In the genomic region with DNA sequence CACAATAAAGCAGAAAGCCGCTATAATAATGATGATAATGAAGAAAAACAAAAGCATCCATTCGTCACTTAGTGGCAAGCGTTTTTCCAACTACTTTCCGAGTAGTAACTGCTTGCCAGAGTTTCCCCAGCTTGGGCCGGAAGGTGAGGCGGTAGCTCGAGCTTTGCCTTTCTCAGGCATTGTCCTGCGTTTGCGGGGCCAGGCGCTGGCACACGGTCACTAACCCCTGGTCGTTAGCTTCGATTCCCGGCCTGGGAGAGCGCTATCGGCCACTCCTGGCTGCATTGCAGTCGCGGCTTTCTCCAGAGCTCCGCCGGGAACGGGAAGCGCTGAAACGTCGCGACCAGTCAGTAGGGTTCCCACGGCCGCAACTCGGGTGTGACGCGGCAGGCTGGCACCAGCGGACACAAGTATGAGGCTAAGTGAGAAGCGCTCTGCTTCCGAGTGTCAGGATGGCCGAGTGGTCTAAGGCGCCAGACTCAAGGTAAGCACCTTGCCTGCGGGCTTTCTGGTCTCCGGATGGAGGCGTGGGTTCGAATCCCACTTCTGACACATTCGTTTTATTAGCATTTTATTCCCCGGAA, we compare ENCODE assay signal across 9 cellular contexts. TPM values are rescaled to one million over a fixed set of nuclear protein-coding genes. Genes with fewer than 3 reads are reported as not detected.
DNase-seq lines count a peak whose midpoint lies in the region; ATAC-seq, FAIRE-seq and TF ChIP-seq lines count a peak whose summit lies in the region.
"Had no signal": no experiment of that assay in that cellular context is flagged by ENCODE, and none has a peak within 500 bp of the region (broad histone marks: within the 10 kb centered on the region; RNA-seq: fewer than 3 reads in every experiment).

No MANE protein-coding gene starts in this region.

- peak; percentile 32; the same call in 1 of the 2 replicates for TF ChIP-seq RAD21 in HepG2 (CRISPR knock-in tag; IDR thresholded peaks at IDR 0.05)

- peak overlapping the region; percentile 96 for H3K4me2 ChIP-seq in HepG2 (ENCODE audit: low read depth, low read length)

- in situ Hi-C loops in HepG2 (cut with HindIII; ENCODE audit: extremely low pct_ligation_motif_present, low pct_unique_long_range_greater_than_20kb), result no loop called here

- H3K36me3 ChIP-seq in BE2C (no peaks in the 10 kb centered on the region), HepG2 (replicated peaks in 1 of 2; ENCODE audit: control insufficient read depth in 1 of 2, insufficient read depth in 2 of 2, low read length in 2 of 2) (no peaks in the 10 kb centered on the region)

- no peaks in the 10 kb centered on the region for H3K4me1 ChIP-seq in BE2C
- peaks cover 9% of the 10 kb centered on the region for H3K4me1 ChIP-seq in HepG2 (ENCODE audit: insufficient read depth, low read length)

- TSS peak; percentile 74 for BruUV-seq in HepG2 (replicated peaks; lab: Mats Ljungman, UMichigan)

- H3K79me2 ChIP-seq in HepG2 (ENCODE audit: insufficient read depth, low read length), result no peaks in the 10 kb centered on the region

- intact Hi-C loops in HepG2 (cut with micrococcal nuclease; ENCODE audit: unreplicated experiment), result loop anchor here (1.0 to 2.0 kb wide), 4 partner anchors 10 to 49 kb away; a partner anchor contains a TSS

- H3K4me3 ChIP-seq in BE2C (ENCODE audit: low read depth, low read length), result peak overlapping the region; percentile 96
- H3K4me3 ChIP-seq in HepG2 (replicated peaks in 1 of 3; ENCODE audit: insufficient read depth in 1 of 3, low read depth in 2 of 3, low read length in 3 of 3), result peak overlapping the region; percentile 60 to 87 (median 85)

- H3K9me3 ChIP-seq in BE2C (no peaks in the 10 kb centered on the region), HepG2 (ENCODE audit: low read length) (no peaks in the 10 kb centered on the region)

- H3K9me3 Mint-ChIP-seq in activated CD4-positive, alpha-beta T cell treated with anti-CD3 and anti-CD28 coated beads, Interleukin-2, amount 10 ng/mL, durations not matched to agents 7 days and 5 days, result no peaks in the 10 kb centered on the region

- DNase-seq in BE2C (peak; percentile 95), NCI-H526 (lab: John Stamatoyannopoulos, UW) (peak; percentile 88 to 92), dedifferentiated amniotic fluid mesenchymal stem cell (ENCODE audit: extremely low spot score) (peak; percentile 95), HepG2 (ENCODE audit: low spot score) (peak; percentile 92)
- peak; percentile 86 for DNase-seq in activated CD4-positive, alpha-beta T cell treated with anti-CD3 and anti-CD28 coated beads, Interleukin-2, amount 10 ng/mL, durations not matched to agents 7 days and 5 days
- DNase-seq in stimulated activated CD4-positive, alpha-beta T cell treated with anti-CD3 and anti-CD28 coated beads, Interleukin-2, amount 100 ng/mL, for 48 hours, result peak; percentile 99

- peak overlapping the region; percentile 89 for H3K4me3 Mint-ChIP-seq in activated CD4-positive, alpha-beta T cell treated with anti-CD3 and anti-CD28 coated beads, Interleukin-2, amount 10 ng/mL, durations not matched to agents 7 days and 5 days

- no peaks in the 10 kb centered on the region for H4K20me1 ChIP-seq in HepG2 (ENCODE audit: insufficient read depth, low read length)

- H3K27me3 ChIP-seq in BE2C (no peaks in the 10 kb centered on the region), HepG2 (ENCODE audit: control insufficient read depth in 1 of 2, insufficient read depth in 2 of 2, low read length in 2 of 2) (no peaks in the 10 kb centered on the region; a peak in 1 of 5 replicates)

- H3K4me1 Mint-ChIP-seq in activated CD4-positive, alpha-beta T cell treated with anti-CD3 and anti-CD28 coated beads, Interleukin-2, amount 10 ng/mL, durations not matched to agents 7 days and 5 days, result peaks cover 24% of the 10 kb centered on the region

- peak; percentile 78 for ATAC-seq in GM19328 (IDR thresholded peaks at IDR 0.05; ENCODE audit: unreplicated experiment)
- ATAC-seq in HG03469 (IDR thresholded peaks at IDR 0.05; ENCODE audit: unreplicated experiment), result peak; percentile 64
- ATAC-seq in HepG2, result peak; percentile 92

- peak overlapping the region; percentile 95 for H3K27ac ChIP-seq in HepG2 (ENCODE audit: extremely low read length, insufficient read depth, low read length)

- peak; percentile 28 to 72; a peak in 3 of 4 replicates for TF ChIP-seq POLR2A in HepG2 (IDR thresholded peaks at IDR 0.05; ENCODE audit: insufficient read depth in 1 of 2, low read depth in 2 of 2, low read length in 2 of 2)

- no peak; a peak in 1 of 4 replicates for TF ChIP-seq EP300 in HepG2 (IDR thresholded peaks at IDR 0.05; ENCODE audit: low read depth in 2 of 2, low read length in 2 of 2)
- no peak for TF ChIP-seq EP300 in HepG2 (CRISPR knock-in tag; IDR thresholded peaks at IDR 0.05; ENCODE audit: borderline replicate concordance)

- H3K27ac Mint-ChIP-seq in activated CD4-positive, alpha-beta T cell treated with anti-CD3 and anti-CD28 coated beads, Interleukin-2, amount 10 ng/mL, durations not matched to agents 7 days and 5 days, result peak overlapping the region; percentile 92

- no peaks in the 10 kb centered on the region for H3K36me3 Mint-ChIP-seq in activated CD4-positive, alpha-beta T cell treated with anti-CD3 and anti-CD28 coated beads, Interleukin-2, amount 10 ng/mL, durations not matched to agents 7 days and 5 days (ENCODE audit: low read depth)

- H3K27me3 Mint-ChIP-seq in activated CD4-positive, alpha-beta T cell treated with anti-CD3 and anti-CD28 coated beads, Interleukin-2, amount 10 ng/mL, durations not matched to agents 7 days and 5 days, result peaks cover 18% of the 10 kb centered on the region

- peak; percentile 8; the same call in 1 of the 2 replicates for TF ChIP-seq CTCF in BE2C (IDR thresholded peaks at IDR 0.05; ENCODE audit: low read depth, low read length)
- TF ChIP-seq CTCF in HepG2 (CRISPR knock-in tag; IDR thresholded peaks at IDR 0.05), result peak; percentile 26; the same call in 1 of the 2 replicates

- H2AFZ ChIP-seq in HepG2 (ENCODE audit: low read length), result peak overlapping the region; percentile 88

- peak; percentile 63 for FAIRE-seq in HepG2 (lab: Jason Lieb, UNC)
- FAIRE-seq: colon had no signal

- CTCF ChIA-PET in activated CD4-positive, alpha-beta T cell treated with anti-CD3 and anti-CD28 coated beads, Interleukin-2, amount 10 ng/mL, durations not matched to agents 7 days and 5 days (lab: Charles Lee), result interaction anchor here (1.0 to 2.8 kb wide), 8 partner anchors 8 to 48 kb away, joined by 3 to 11 read pairs (median 6); a partner anchor contains a TSS
- CTCF ChIA-PET in HepG2 (lab: Yijun Ruan, JAX; ENCODE audit: low intra/inter-chr PET ratio, low total read pairs), result interaction anchor here (1.6 kb wide), 1 partner anchor 15 kb away, joined by 3 read pairs; a partner anchor contains a TSS

- POLR2A ChIA-PET in activated CD4-positive, alpha-beta T cell treated with anti-CD3 and anti-CD28 coated beads, Interleukin-2, amount 10 ng/mL, durations not matched to agents 7 days and 5 days (lab: Charles Lee), result interaction anchor here (0.5 kb wide), 1 partner anchor 51 kb away, joined by 4 read pairs; no protein-coding TSS in a partner anchor
- POLR2A ChIA-PET in HepG2 (lab: Yijun Ruan, JAX), result interaction anchor here (0.8 to 3.3 kb wide), 6 partner anchors 9 to 47 kb away, joined by 3 to 44 read pairs (median 20); a partner anchor contains a TSS

- peak overlapping the region; percentile 89 for H3K9ac ChIP-seq in HepG2 (ENCODE audit: insufficient read depth, low read depth, low read length)

- WGBS in HepG2 (ENCODE audit: low lambda C conversion rate), result 0% methylated on average over 15 of the region's 41 CpGs

RNA-seq across cellular contexts. Expression of a gene that starts 14.6 kb away (rescaled TPM):
- 68.6 TPM for polyA plus RNA-seq in BE2C (2012; ENCODE audit: insufficient read depth, insufficient read length, low read depth)
- total RNA-seq in activated CD4-positive, alpha-beta T cell treated with anti-CD3 and anti-CD28 coated beads, Interleukin-2, amount 10 ng/mL, durations not matched to agents 7 days and 5 days, result 10 to 100 TPM; 55.5 to 57.6 TPM
- total RNA-seq in HepG2 (2016; rRNA removed; fragmentation: Illumina TruSeq; extraction: Trizol), result 6.2 and 27.3 TPM in 2 replicates
- 6.1 and 6.8 TPM in 2 replicates for total RNA-seq in HepG2 (2016; cell fraction: cytosol; rRNA removed; fragmentation: Illumina TruSeq; extraction: Trizol; ENCODE audit: low read depth)
- total RNA-seq in HepG2 (2016; cell fraction: insoluble cytoplasmic fraction; rRNA removed; fragmentation: Illumina TruSeq; extraction: Trizol), result 6.3 and 26.1 TPM in 2 replicates
- 6.5 and 7.6 TPM in 2 replicates for total RNA-seq in HepG2 (2016; cell fraction: membrane; rRNA removed; fragmentation: Illumina TruSeq; extraction: Trizol)
- total RNA-seq in HepG2 (2016; cell fraction: nucleus; rRNA removed; fragmentation: Illumina TruSeq; extraction: Trizol), result 39.9 and 46.9 TPM in 2 replicates
- 45.8 and 56.0 TPM in 2 replicates for polyA plus RNA-seq in HepG2 (2011; rRNA removed)
- polyA plus RNA-seq in HepG2 (2011; cell fraction: cytosol; rRNA removed), result 11.1 and 18.9 TPM in 2 replicates
- 493 and 513 TPM in 2 replicates for polyA plus RNA-seq in HepG2 (2011; cell fraction: nucleus; rRNA removed)
- 24.8 and 36.0 TPM in 2 replicates for polyA plus RNA-seq in HepG2 (2012)
- 4.2 and 5.0 TPM in 2 replicates for polyA plus RNA-seq in HepG2 (2016; cell fraction: cytosol; fragmentation: Illumina TruSeq; extraction: Trizol; ENCODE audit: low read depth)
- polyA plus RNA-seq in HepG2 (2016; cell fraction: insoluble cytoplasmic fraction; fragmentation: Illumina TruSeq; extraction: Trizol; ENCODE audit: low read depth), result 6.8 and 9.0 TPM in 2 replicates
- polyA plus RNA-seq in HepG2 (2016; cell fraction: membrane; fragmentation: Illumina TruSeq; extraction: Trizol; ENCODE audit: low read depth), result 6.7 and 6.9 TPM in 2 replicates
- 133 and 150 TPM in 2 replicates for polyA plus RNA-seq in HepG2 (2016; cell fraction: nucleus; fragmentation: Illumina TruSeq; extraction: Trizol; ENCODE audit: insufficient read depth, low read depth)
- polyA minus RNA-seq in HepG2 (2011; rRNA and poly(A)+ RNA removed; ENCODE audit: low replicate concordance), result 15.3 and 41.9 TPM in 2 replicates
- polyA minus RNA-seq in HepG2 (2011; cell fraction: cytosol; rRNA and poly(A)+ RNA removed), result 3.1 and 3.3 TPM in 2 replicates
- 33.8 and 34.6 TPM in 2 replicates for polyA minus RNA-seq in HepG2 (2011; cell fraction: nucleus; rRNA and poly(A)+ RNA removed)

RNA-seq across cellular contexts. Expression of a gene that starts 32.5 kb away (rescaled TPM):
- polyA plus RNA-seq in BE2C (2012; ENCODE audit: insufficient read depth, insufficient read length, low read depth), result 4.1 TPM
- total RNA-seq in activated CD4-positive, alpha-beta T cell treated with anti-CD3 and anti-CD28 coated beads, Interleukin-2, amount 10 ng/mL, durations not matched to agents 7 days and 5 days, result 1 to 10 TPM; 4.1 to 5.1 TPM
- total RNA-seq in HepG2 (2016; rRNA removed; fragmentation: Illumina TruSeq; extraction: Trizol), result 7.4 and 7.9 TPM in 2 replicates
- 0.81 and 1.5 TPM in 2 replicates for total RNA-seq in HepG2 (2016; cell fraction: cytosol; rRNA removed; fragmentation: Illumina TruSeq; extraction: Trizol; ENCODE audit: low read depth)
- total RNA-seq in HepG2 (2016; cell fraction: insoluble cytoplasmic fraction; rRNA removed; fragmentation: Illumina TruSeq; extraction: Trizol), result 7.9 and 8.9 TPM in 2 replicates
- total RNA-seq in HepG2 (2016; cell fraction: membrane; rRNA removed; fragmentation: Illumina TruSeq; extraction: Trizol), result 1.8 and 2.9 TPM in 2 replicates
- 9.1 and 10.5 TPM in 2 replicates for total RNA-seq in HepG2 (2016; cell fraction: nucleus; rRNA removed; fragmentation: Illumina TruSeq; extraction: Trizol)
- polyA plus RNA-seq in HepG2 (2011; rRNA removed), result 6.0 and 6.8 TPM in 2 replicates
- polyA plus RNA-seq in HepG2 (2011; cell fraction: cytosol; rRNA removed), result 3.2 and 3.4 TPM in 2 replicates
- 14.7 and 16.8 TPM in 2 replicates for polyA plus RNA-seq in HepG2 (2011; cell fraction: nucleus; rRNA removed)
- polyA plus RNA-seq in HepG2 (2012), result 2.7 and 3.3 TPM in 2 replicates
- 0.41 and 0.51 TPM in 2 replicates for polyA plus RNA-seq in HepG2 (2016; cell fraction: cytosol; fragmentation: Illumina TruSeq; extraction: Trizol; ENCODE audit: low read depth)
- polyA plus RNA-seq in HepG2 (2016; cell fraction: insoluble cytoplasmic fraction; fragmentation: Illumina TruSeq; extraction: Trizol; ENCODE audit: low read depth), result 6.0 and 6.6 TPM in 2 replicates
- 1.1 and 1.2 TPM in 2 replicates for polyA plus RNA-seq in HepG2 (2016; cell fraction: membrane; fragmentation: Illumina TruSeq; extraction: Trizol; ENCODE audit: low read depth)
- 16.5 and 19.0 TPM in 2 replicates for polyA plus RNA-seq in HepG2 (2016; cell fraction: nucleus; fragmentation: Illumina TruSeq; extraction: Trizol; ENCODE audit: insufficient read depth, low read depth)
- polyA minus RNA-seq in HepG2 (2011; rRNA and poly(A)+ RNA removed; ENCODE audit: low replicate concordance), result 4.2 and 10.7 TPM in 2 replicates
- 1.8 and 3.4 TPM in 2 replicates for polyA minus RNA-seq in HepG2 (2011; cell fraction: cytosol; rRNA and poly(A)+ RNA removed)
- 6.8 and 8.1 TPM in 2 replicates for polyA minus RNA-seq in HepG2 (2011; cell fraction: nucleus; rRNA and poly(A)+ RNA removed)

RNA-seq across cellular contexts. Expression of a gene that starts 35.5 kb away (rescaled TPM):
- 26.8 TPM for polyA plus RNA-seq in BE2C (2012; ENCODE audit: insufficient read depth, insufficient read length, low read depth)
- 10 to 100 TPM; 46.5 to 56.9 TPM for total RNA-seq in activated CD4-positive, alpha-beta T cell treated with anti-CD3 and anti-CD28 coated beads, Interleukin-2, amount 10 ng/mL, durations not matched to agents 7 days and 5 days
- 16.8 and 17.2 TPM in 2 replicates for total RNA-seq in HepG2 (2016; rRNA removed; fragmentation: Illumina TruSeq; extraction: Trizol)
- total RNA-seq in HepG2 (2016; cell fraction: cytosol; rRNA removed; fragmentation: Illumina TruSeq; extraction: Trizol; ENCODE audit: low read depth), result 3.1 and 4.0 TPM in 2 replicates
- total RNA-seq in HepG2 (2016; cell fraction: insoluble cytoplasmic fraction; rRNA removed; fragmentation: Illumina TruSeq; extraction: Trizol), result 14.8 and 16.9 TPM in 2 replicates
- 10.2 and 12.7 TPM in 2 replicates for total RNA-seq in HepG2 (2016; cell fraction: membrane; rRNA removed; fragmentation: Illumina TruSeq; extraction: Trizol)
- 9.1 and 12.7 TPM in 2 replicates for total RNA-seq in HepG2 (2016; cell fraction: nucleus; rRNA removed; fragmentation: Illumina TruSeq; extraction: Trizol)
- 22.9 and 25.1 TPM in 2 replicates for polyA plus RNA-seq in HepG2 (2011; rRNA removed)
- polyA plus RNA-seq in HepG2 (2011; cell fraction: cytosol; rRNA removed), result 24.3 and 29.1 TPM in 2 replicates
- 35.0 and 36.6 TPM in 2 replicates for polyA plus RNA-seq in HepG2 (2011; cell fraction: nucleus; rRNA removed)
- 9.7 and 13.0 TPM in 2 replicates for polyA plus RNA-seq in HepG2 (2012)
- 1.9 and 2.9 TPM in 2 replicates for polyA plus RNA-seq in HepG2 (2016; cell fraction: cytosol; fragmentation: Illumina TruSeq; extraction: Trizol; ENCODE audit: low read depth)
- 14.5 TPM in 2 replicates for polyA plus RNA-seq in HepG2 (2016; cell fraction: insoluble cytoplasmic fraction; fragmentation: Illumina TruSeq; extraction: Trizol; ENCODE audit: low read depth)
- polyA plus RNA-seq in HepG2 (2016; cell fraction: membrane; fragmentation: Illumina TruSeq; extraction: Trizol; ENCODE audit: low read depth), result 6.4 and 6.5 TPM in 2 replicates
- polyA plus RNA-seq in HepG2 (2016; cell fraction: nucleus; fragmentation: Illumina TruSeq; extraction: Trizol; ENCODE audit: insufficient read depth, low read depth), result 14.3 and 15.1 TPM in 2 replicates
- 49.0 and 55.7 TPM in 2 replicates for polyA minus RNA-seq in HepG2 (2011; rRNA and poly(A)+ RNA removed; ENCODE audit: low replicate concordance)
- 15.0 and 15.7 TPM in 2 replicates for polyA minus RNA-seq in HepG2 (2011; cell fraction: cytosol; rRNA and poly(A)+ RNA removed)
- 22.0 and 24.1 TPM in 2 replicates for polyA minus RNA-seq in HepG2 (2011; cell fraction: nucleus; rRNA and poly(A)+ RNA removed)

RNA-seq across cellular contexts. Expression of a gene that starts 47.8 kb away (rescaled TPM):
- polyA plus RNA-seq in BE2C (2012; ENCODE audit: insufficient read depth, insufficient read length, low read depth), result 76.4 TPM
- 10 to 100 TPM; 29.7 to 32.7 TPM for total RNA-seq in activated CD4-positive, alpha-beta T cell treated with anti-CD3 and anti-CD28 coated beads, Interleukin-2, amount 10 ng/mL, durations not matched to agents 7 days and 5 days
- 10.2 and 14.9 TPM in 2 replicates for total RNA-seq in HepG2 (2016; rRNA removed; fragmentation: Illumina TruSeq; extraction: Trizol)
- total RNA-seq in HepG2 (2016; cell fraction: cytosol; rRNA removed; fragmentation: Illumina TruSeq; extraction: Trizol; ENCODE audit: low read depth), result 2.1 and 2.4 TPM in 2 replicates
- 10.1 and 14.6 TPM in 2 replicates for total RNA-seq in HepG2 (2016; cell fraction: insoluble cytoplasmic fraction; rRNA removed; fragmentation: Illumina TruSeq; extraction: Trizol)
- 6.4 and 6.5 TPM in 2 replicates for total RNA-seq in HepG2 (2016; cell fraction: membrane; rRNA removed; fragmentation: Illumina TruSeq; extraction: Trizol)
- 11.2 and 11.7 TPM in 2 replicates for total RNA-seq in HepG2 (2016; cell fraction: nucleus; rRNA removed; fragmentation: Illumina TruSeq; extraction: Trizol)
- polyA plus RNA-seq in HepG2 (2011; rRNA removed), result 10.3 and 12.3 TPM in 2 replicates
- polyA plus RNA-seq in HepG2 (2011; cell fraction: cytosol; rRNA removed), result 9.8 and 12.1 TPM in 2 replicates
- 27.6 and 28.0 TPM in 2 replicates for polyA plus RNA-seq in HepG2 (2011; cell fraction: nucleus; rRNA removed)
- 6.7 and 9.1 TPM in 2 replicates for polyA plus RNA-seq in HepG2 (2012)
- 1.3 and 1.8 TPM in 2 replicates for polyA plus RNA-seq in HepG2 (2016; cell fraction: cytosol; fragmentation: Illumina TruSeq; extraction: Trizol; ENCODE audit: low read depth)
- 7.7 and 9.1 TPM in 2 replicates for polyA plus RNA-seq in HepG2 (2016; cell fraction: insoluble cytoplasmic fraction; fragmentation: Illumina TruSeq; extraction: Trizol; ENCODE audit: low read depth)
- polyA plus RNA-seq in HepG2 (2016; cell fraction: membrane; fragmentation: Illumina TruSeq; extraction: Trizol; ENCODE audit: low read depth), result 3.6 and 3.7 TPM in 2 replicates
- polyA plus RNA-seq in HepG2 (2016; cell fraction: nucleus; fragmentation: Illumina TruSeq; extraction: Trizol; ENCODE audit: insufficient read depth, low read depth), result 14.2 and 14.7 TPM in 2 replicates
- polyA minus RNA-seq in HepG2 (2011; rRNA and poly(A)+ RNA removed; ENCODE audit: low replicate concordance), result 18.7 and 35.4 TPM in 2 replicates
- 4.0 and 5.7 TPM in 2 replicates for polyA minus RNA-seq in HepG2 (2011; cell fraction: cytosol; rRNA and poly(A)+ RNA removed)
- polyA minus RNA-seq in HepG2 (2011; cell fraction: nucleus; rRNA and poly(A)+ RNA removed), result 19.3 and 23.9 TPM in 2 replicates

Comparison
In these comparisons a context has a peak if more than half of its experiments do, and no peak if none do; other contexts are left out.
1. Peak in every context shown above with its lines: DNase-seq, ATAC-seq, H3K4me3 ChIP-seq and H3K27ac ChIP-seq.